In genomic region chr7:44568771-44569560, GRCh38 we compare ENCODE assay signal across 1 cellular context.
TF ChIP-seq lines count a peak whose summit lies in the region.

No MANE protein-coding gene starts in this region.

TF ChIP-seq in IMR-90, 13 proteins besides CTCF, POLR2A, EP300 and RAD21:
- no peak for TF ChIP-seq CEBPB (IDR thresholded peaks at IDR 0.05; ENCODE audit: low read depth, low read length)
- no peak for TF ChIP-seq FOS (IDR thresholded peaks at IDR 0.05; ENCODE audit: low read depth, low read length)
